ENCODE assay signal across 2 cellular contexts in the genomic region with DNA sequence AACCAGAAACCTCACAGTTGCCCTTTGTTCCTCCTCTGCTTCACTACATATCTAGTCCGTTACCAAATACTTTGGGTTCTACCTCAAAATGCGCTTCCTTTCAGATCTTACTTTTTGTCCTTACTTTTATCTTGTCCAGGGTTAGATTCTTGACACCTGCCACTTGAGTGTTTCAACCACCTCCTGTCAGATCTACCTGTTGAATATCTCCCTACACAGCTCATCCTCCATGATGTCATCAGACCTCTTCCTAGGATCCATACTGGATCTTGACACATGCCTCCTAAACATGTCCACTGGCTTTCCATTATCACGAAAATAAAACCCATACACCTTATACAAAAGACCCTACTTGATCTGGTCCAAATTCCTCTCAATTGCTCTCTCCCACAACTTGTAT.
TF ChIP-seq lines count a peak whose summit lies in the region.

No MANE protein-coding gene starts in this region.

TF ChIP-seq in HepG2, 621 proteins besides CTCF, POLR2A, EP300 and RAD21:
- TF ChIP-seq HIVEP1 (CRISPR knock-in tag; IDR thresholded peaks at IDR 0.05), result no peak
- peak; percentile 62 for TF ChIP-seq ATF7 (IDR thresholded peaks at IDR 0.05)
- no peak for TF ChIP-seq ATF7 (CRISPR knock-in tag; IDR thresholded peaks at IDR 0.05)

TF ChIP-seq in HEK293, 187 proteins besides CTCF, POLR2A, EP300 and RAD21 (continued from another document):
- TF ChIP-seq ZNF202 (tag by site-specific recombination; IDR thresholded peaks at IDR 0.05; ENCODE audit: borderline replicate concordance) (no peak), ZNF777 (tag by site-specific recombination; IDR thresholded peaks at IDR 0.05; ENCODE audit: borderline replicate concordance) (no peak), SCRT1 (tag by site-specific recombination; IDR thresholded peaks at IDR 0.05; ENCODE audit: borderline replicate concordance) (0 out of 2 replicates have a peak, but pooled peaks have one; percentile 19), ZFHX2 (tag by site-specific recombination; conservative IDR thresholded peaks at IDR 0.05) (no peak), ZNF354C (tag by site-specific recombination; IDR thresholded peaks at IDR 0.05; ENCODE audit: borderline replicate concordance, low read depth) (no peak), ZNF660 (tag by site-specific recombination; IDR thresholded peaks at IDR 0.05) (no peak)
- TF ChIP-seq, protein P1, sequence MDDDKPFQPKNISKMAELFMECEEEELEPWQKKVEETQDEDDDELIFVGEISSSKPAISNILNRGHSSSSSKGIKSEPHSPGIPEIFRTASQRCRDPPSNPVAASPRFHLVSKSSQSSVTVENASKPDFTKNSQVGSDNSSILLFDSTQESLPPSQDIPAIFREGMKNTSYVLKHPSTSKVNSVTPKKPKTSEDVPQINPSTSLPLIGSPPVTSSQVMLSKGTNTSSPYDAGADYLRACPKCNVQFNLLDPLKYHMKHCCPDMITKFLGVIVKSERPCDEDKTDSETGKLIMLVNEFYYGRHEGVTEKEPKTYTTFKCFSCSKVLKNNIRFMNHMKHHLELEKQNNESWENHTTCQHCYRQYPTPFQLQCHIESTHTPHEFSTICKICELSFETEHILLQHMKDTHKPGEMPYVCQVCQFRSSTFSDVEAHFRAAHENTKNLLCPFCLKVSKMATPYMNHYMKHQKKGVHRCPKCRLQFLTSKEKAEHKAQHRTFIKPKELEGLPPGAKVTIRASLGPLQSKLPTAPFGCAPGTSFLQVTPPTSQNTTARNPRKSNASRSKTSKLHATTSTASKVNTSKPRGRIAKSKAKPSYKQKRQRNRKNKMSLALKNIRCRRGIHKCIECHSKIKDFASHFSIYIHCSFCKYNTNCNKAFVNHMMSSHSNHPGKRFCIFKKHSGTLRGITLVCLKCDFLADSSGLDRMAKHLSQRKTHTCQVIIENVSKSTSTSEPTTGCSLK (tag by site-specific recombination; IDR thresholded peaks at IDR 0.05), result no peak
